ENCODE assay signal across 15 cellular contexts in genomic region chr5:96640696-96641095, GRCh38. TPM values are rescaled to one million over a fixed set of nuclear protein-coding genes. Genes with fewer than 3 reads are reported as not detected.
DNase-seq lines count a peak whose midpoint lies in the region; ATAC-seq and TF ChIP-seq lines count a peak whose summit lies in the region.
"Had no signal": no experiment of that assay in that cellular context is flagged by ENCODE, and none has a peak within 500 bp of the region (broad histone marks: within the 10 kb centered on the region; RNA-seq: fewer than 3 reads in every experiment).

No MANE protein-coding gene starts in this region.

- no peak overlapping the region for H2AFZ ChIP-seq in PC-9

- TF ChIP-seq CTCF in HEK293 (tag by site-specific recombination; IDR thresholded peaks at IDR 0.05): no peak
- TF ChIP-seq CTCF in PC-9 (conservative IDR thresholded peaks at IDR 0.05): no peak
- TF ChIP-seq CTCF in mesothelial cell of epicardium (IDR thresholded peaks at IDR 0.05; ENCODE audit: unreplicated experiment): no peak
- no peak for TF ChIP-seq CTCF in body of pancreas (IDR thresholded peaks at IDR 0.05)

- H3K4me3 ChIP-seq in HEK293 (ENCODE audit: low read depth, low read length) (no peak overlapping the region), PC-9 (no peak overlapping the region), body of pancreas (no peak overlapping the region)
- H3K4me3 ChIP-seq: BLaER1 had no signal

- H3K79me2 ChIP-seq in PC-9 (ENCODE audit: low read depth): no peaks in the 10 kb centered on the region

- TF ChIP-seq POLR2A in body of pancreas (IDR thresholded peaks at IDR 0.05): no peak

- H3K4me1 ChIP-seq in HEK293 (ENCODE audit: control insufficient read depth, insufficient read depth, low read length) (peaks cover 5% of the 10 kb centered on the region), PC-9 (replicated peaks; ENCODE audit: insufficient read depth) (peaks cover 52% of the 10 kb centered on the region), body of pancreas (no peaks in the 10 kb centered on the region)
- H3K4me1 ChIP-seq: BLaER1 had no signal

- POLR2A ChIA-PET in HEK293 (lab: Yijun Ruan, JAX): no interaction called here
- POLR2A ChIA-PET in PC-9 (lab: Charles Lee; ENCODE audit: unreplicated experiment): no interaction called here

- no peaks in the 10 kb centered on the region for H3K27me3 ChIP-seq in PC-9 (ENCODE audit: insufficient read depth, low read depth)
- no peaks in the 10 kb centered on the region for H3K27me3 ChIP-seq in body of pancreas
- H3K27me3 ChIP-seq: BLaER1 had no signal

- ATAC-seq in HG03025 (IDR thresholded peaks at IDR 0.05; ENCODE audit: low FRiP score, unreplicated experiment): no peak
- ATAC-seq in body of pancreas: no peak

- H3K4me2 ChIP-seq in PC-9: peak overlapping the region; percentile 43; the same call in 1 of the 2 replicates
- H3K4me2 ChIP-seq: BLaER1 had no signal

- no TSS peak for BruUV-seq in PC-9 (replicated peaks; lab: Mats Ljungman, UMichigan)

- no peaks in the 10 kb centered on the region for H3K36me3 ChIP-seq in HEK293 (ENCODE audit: control insufficient read depth in 2 of 2, insufficient read depth in 1 of 2, low read length in 2 of 2)
- H3K36me3 ChIP-seq in PC-9 (ENCODE audit: low read depth): no peaks in the 10 kb centered on the region
- H3K36me3 ChIP-seq in body of pancreas (replicated peaks in 1 of 2; ENCODE audit: insufficient read depth in 1 of 2, low read depth in 2 of 2): no peaks in the 10 kb centered on the region
- H3K36me3 ChIP-seq: BLaER1 had no signal

- H3K27ac Mint-ChIP-seq in mesothelial cell of epicardium: peak overlapping the region; percentile 83
- H3K27ac Mint-ChIP-seq: CD14-positive monocyte, H9 had no signal

- 51 to 87% methylated on average over 3 of the region's 3 CpGs for WGBS in body of pancreas, 2 donors

- H4K20me1 ChIP-seq in PC-9 (ENCODE audit: insufficient read depth): no peaks in the 10 kb centered on the region
- H4K20me1 ChIP-seq: BLaER1 had no signal

- H3K4me3 Mint-ChIP-seq in mesothelial cell of epicardium: no peak overlapping the region
- H3K4me3 Mint-ChIP-seq: CD14-positive monocyte; CD4-positive, alpha-beta memory T cell; H9 had no signal

- H3K9me3 ChIP-seq in HEK293 (ENCODE audit: control insufficient read depth, insufficient read depth, low read depth, low read length) (no peaks in the 10 kb centered on the region), PC-9 (ENCODE audit: insufficient read depth, low read depth) (peaks cover 2% of the 10 kb centered on the region; the same call in 1 of the 2 replicates), body of pancreas (no peaks in the 10 kb centered on the region)
- H3K9me3 ChIP-seq: BLaER1 had no signal

- CTCF ChIA-PET in HEK293 (lab: Yijun Ruan, JAX): no interaction called here
- CTCF ChIA-PET in PC-9 (lab: Charles Lee): no interaction called here

- H3K36me3 Mint-ChIP-seq in mesothelial cell of epicardium: no peaks in the 10 kb centered on the region
- H3K36me3 Mint-ChIP-seq: CD14-positive monocyte; CD4-positive, alpha-beta memory T cell had no signal

- peaks cover 55% of the 10 kb centered on the region for H3K4me1 Mint-ChIP-seq in mesothelial cell of epicardium
- H3K4me1 Mint-ChIP-seq: H9 had no signal

- no peak overlapping the region for H3K27ac ChIP-seq in HEK293 (ENCODE audit: extremely low read depth, low read depth, low read length)
- H3K27ac ChIP-seq in PC-9: peak overlapping the region; percentile 65
- H3K27ac ChIP-seq in body of pancreas: no peak overlapping the region
- H3K27ac ChIP-seq: 22Rv1, BLaER1, HL-60 had no signal

- intact Hi-C loops in PC-9 (cut with micrococcal nuclease; ENCODE audit: unreplicated experiment) (no loop called here), body of pancreas (cut with DNase I) (no loop called here)

- no peaks in the 10 kb centered on the region for H3K9me3 Mint-ChIP-seq in mesothelial cell of epicardium
- H3K9me3 Mint-ChIP-seq: CD14-positive monocyte; CD4-positive, alpha-beta memory T cell; H9 had no signal

- peak; percentile 15 for DNase-seq in DMS 273 (lab: John Stamatoyannopoulos, UW; ENCODE audit: unreplicated experiment)
- no peak for DNase-seq in DMS 273 treated with DMSO at 0.1 percent for 48 hours (lab: John Stamatoyannopoulos, UW)
- peak in 1 of 2 experiments; percentile 55 for DNase-seq in PC-9
- no peak for DNase-seq in mesothelial cell of epicardium (ENCODE audit: low spot score in 2 of 2, unreplicated experiment in 2 of 2)
- DNase-seq in stimulated activated CD4-positive, alpha-beta T cell treated with anti-CD3 and anti-CD28 coated beads, Interleukin-4, amount 100 ng/mL, for 24 hours: no peak
- DNase-seq in body of pancreas: no peak
- DNase-seq: Calu3; CD4-positive, alpha-beta memory T cell; H9 had no signal

- peaks cover 16% of the 10 kb centered on the region for H3F3A ChIP-seq in PC-9 (ENCODE audit: insufficient read depth, low read depth)

- no peaks in the 10 kb centered on the region for H3K9me2 ChIP-seq in PC-9 (ENCODE audit: insufficient read depth)

- H3K27me3 Mint-ChIP-seq in mesothelial cell of epicardium (ENCODE audit: low read depth): no peaks in the 10 kb centered on the region

TF ChIP-seq in HEK293, 187 proteins besides CTCF, POLR2A, EP300 and RAD21 (continues in another document):
- peak; percentile 25; the same call in 1 of the 2 replicates for TF ChIP-seq ZNF629 (tag by site-specific recombination; IDR thresholded peaks at IDR 0.05)
- TF ChIP-seq ZNF701 (tag by site-specific recombination; IDR thresholded peaks at IDR 0.05): no peak
- no peak for TF ChIP-seq ZNF561 (tag by site-specific recombination; IDR thresholded peaks at IDR 0.05; ENCODE audit: borderline replicate concordance)
- TF ChIP-seq ZNF221 (tag by site-specific recombination; IDR thresholded peaks at IDR 0.05; ENCODE audit: borderline replicate concordance): no peak
- no peak for TF ChIP-seq AEBP2 (tag by site-specific recombination; IDR thresholded peaks at IDR 0.05; ENCODE audit: borderline replicate concordance)
- TF ChIP-seq ZNF600 (tag by site-specific recombination; IDR thresholded peaks at IDR 0.05): peak; percentile 59
- peak; percentile 90 for TF ChIP-seq PRDM10 (tag by site-specific recombination; IDR thresholded peaks at IDR 0.05)
- peak; percentile 38; the same call in 1 of the 2 replicates for TF ChIP-seq PRDM6 (tag by site-specific recombination; IDR thresholded peaks at IDR 0.05)
- no peak for TF ChIP-seq ZNF791 (tag by site-specific recombination; IDR thresholded peaks at IDR 0.05)

RNA-seq across cellular contexts. Expression of gene CAST, which starts 21.5 kb away (rescaled TPM):
- total RNA-seq in PC-9 (2021): 234 and 289 TPM in 2 replicates
- 126 to 133 TPM (median 132 TPM) in 3 replicates for total RNA-seq in mesothelial cell of epicardium
- total RNA-seq in body of pancreas: 100 to 1,000 TPM; 130 to 157 TPM
